Comparison of ENCODE assay signal across 10 cellular contexts in genomic region chrX:102142274-102142673, GRCh38. TPM values are rescaled to one million over a fixed set of nuclear protein-coding genes. Genes with fewer than 3 reads are reported as not detected.
"Had no signal": no experiment of that assay in that cellular context is flagged by ENCODE, and none has a peak within 500 bp of the region (broad histone marks: within the 10 kb centered on the region; RNA-seq: fewer than 3 reads in every experiment).

TSS of gene TCEAL6 (minus strand) at chrX:102142481.

RNA-seq across cellular contexts. Expression of gene TCEAL6, which starts in this region (rescaled TPM):
- total RNA-seq: activated CD4-positive, alpha-beta memory T cell treated with anti-CD3 and anti-CD28 coated beads for 36 hours; activated CD4-positive, alpha-beta T cell treated with anti-CD3 and anti-CD28 coated beads for 36 hours; activated naive CD4-positive, alpha-beta T cell treated with anti-CD3 and anti-CD28 coated beads for 36 hours; activated T-cell treated with anti-CD3 and anti-CD28 coated beads, Interleukin-2, amount 50 U/mL, for 4 hours; activated T-helper 1 cell treated with anti-CD3 and anti-CD28 coated beads, Interleukin-12 subunit alpha, Interleukin-12 subunit beta, Interleukin-2, Interleukin-4 antibody, amounts not matched to agents 30 ng/mL and 10 ng/mL and 1 ng/mL, durations not matched to agents 14 hours and 24 hours and 36 hours; MCF 10A; NCI-H460; RPMI7951; SJCRH30 had no signal
- polyA plus RNA-seq: IgD-negative memory B cell had no signal
